24 cellular contexts compared by ENCODE assay signal in genomic region chr22:35074583-35074982, GRCh38. TPM values are rescaled to one million over a fixed set of nuclear protein-coding genes. Genes with fewer than 3 reads are reported as not detected.
"Had no signal": no experiment of that assay in that cellular context is flagged by ENCODE, and none has a peak within 500 bp of the region (broad histone marks: within the 10 kb centered on the region; RNA-seq: fewer than 3 reads in every experiment).

No MANE protein-coding gene starts in this region.

- H3K4me1 Mint-ChIP-seq: activated naive CD8-positive, alpha-beta T cell treated with anti-CD3 and anti-CD28 coated beads, Interleukin-2, amount 10 ng/mL, durations not matched to agents 7 days and 5 days; WTC11 had no signal

- H3K27ac ChIP-seq: adrenal gland, PC-9 had no signal

- H3K36me3 ChIP-seq: adrenal gland had no signal

- H3K9me3 Mint-ChIP-seq: activated naive CD8-positive, alpha-beta T cell treated with anti-CD3 and anti-CD28 coated beads, Interleukin-2, amount 10 ng/mL, durations not matched to agents 7 days and 5 days had no signal

- DNase-seq: activated CD4-positive, alpha-beta T cell treated with anti-CD3 and anti-CD28 coated beads for 48 hours; activated CD4-positive, alpha-beta T cell treated with anti-CD3 and anti-CD28 coated beads, Interleukin-2, amount 50 U/mL, for 4 hours; activated CD4-positive, CD25-positive, alpha-beta regulatory T cell treated with anti-CD3 and anti-CD28 coated beads, Interleukin-2, amount 50 U/mL, for 72 hours; activated CD8-positive, alpha-beta memory T cell treated with anti-CD3 and anti-CD28 coated beads, Interleukin-2, amount 50 U/mL, for 48 hours; activated CD8-positive, alpha-beta T cell treated with anti-CD3 and anti-CD28 coated beads, Interleukin-2, amount 10 ng/mL, durations not matched to agents 7 days and 5 days; activated naive CD4-positive, alpha-beta T cell treated with anti-CD3 and anti-CD28 coated beads, Interleukin-2, amount 50 U/mL, for 16 hours; activated naive CD8-positive, alpha-beta T cell treated with anti-CD3 and anti-CD28 coated beads, Interleukin-2, amount 10 ng/mL, durations not matched to agents 7 days and 5 days; activated T-cell treated with anti-CD3 and anti-CD28 coated beads, Interleukin-2, amount 50 U/mL, for 1 hour; adrenal gland; anterior cingulate cortex; Karpas-422; MM.1S; NCI-H1105 treated with DMSO at 0.1 percent for 48 hours; NCI-H1436 treated with DMSO at 0.1 percent for 48 hours; NCI-H187; NCI-H2081; NCI-H510A treated with DMSO at 0.1 percent for 48 hours; PC-9; SHP77 treated with DMSO at 0.1 percent for 48 hours had no signal

- H3K27ac Mint-ChIP-seq: activated CD8-positive, alpha-beta T cell treated with anti-CD3 and anti-CD28 coated beads, Interleukin-2, amount 10 ng/mL, durations not matched to agents 7 days and 5 days; activated naive CD8-positive, alpha-beta T cell treated with anti-CD3 and anti-CD28 coated beads, Interleukin-2, amount 10 ng/mL, durations not matched to agents 7 days and 5 days; T-helper 1 cell treated with Interleukin-12 subunit alpha and Interleukin-12 subunit beta and Interleukin-4 antibody, amounts not matched to agents 30 μg/mL and 1 μg/mL, for 36 hours; WTC11 had no signal

- H3K36me3 Mint-ChIP-seq: activated naive CD8-positive, alpha-beta T cell treated with anti-CD3 and anti-CD28 coated beads, Interleukin-2, amount 10 ng/mL, durations not matched to agents 7 days and 5 days; WTC11 had no signal

- H3K4me1 ChIP-seq: adrenal gland had no signal

- H3K9me3 ChIP-seq: adrenal gland had no signal

- H3K4me3 ChIP-seq: adrenal gland, PC-9 had no signal

- H3K4me3 Mint-ChIP-seq: activated CD8-positive, alpha-beta T cell treated with anti-CD3 and anti-CD28 coated beads, Interleukin-2, amount 10 ng/mL, durations not matched to agents 7 days and 5 days; activated naive CD8-positive, alpha-beta T cell treated with anti-CD3 and anti-CD28 coated beads, Interleukin-2, amount 10 ng/mL, durations not matched to agents 7 days and 5 days; T-helper 1 cell treated with Interleukin-12 subunit alpha and Interleukin-12 subunit beta and Interleukin-4 antibody, amounts not matched to agents 30 μg/mL and 1 μg/mL, for 36 hours; WTC11 had no signal

RNA-seq across cellular contexts. Expression of gene ISX, which starts 8.6 kb away (rescaled TPM):
- total RNA-seq: activated CD8-positive, alpha-beta T cell treated with anti-CD3 and anti-CD28 coated beads, Interleukin-2, amount 10 ng/mL, durations not matched to agents 7 days and 5 days; activated naive CD8-positive, alpha-beta T cell treated with anti-CD3 and anti-CD28 coated beads, Interleukin-2, amount 10 ng/mL, durations not matched to agents 7 days and 5 days; cardiac septum; cerebellum; PC-9; SK-MEL-5; WTC11 had no signal
- polyA plus RNA-seq: adrenal gland had no signal
